In the genomic region with DNA sequence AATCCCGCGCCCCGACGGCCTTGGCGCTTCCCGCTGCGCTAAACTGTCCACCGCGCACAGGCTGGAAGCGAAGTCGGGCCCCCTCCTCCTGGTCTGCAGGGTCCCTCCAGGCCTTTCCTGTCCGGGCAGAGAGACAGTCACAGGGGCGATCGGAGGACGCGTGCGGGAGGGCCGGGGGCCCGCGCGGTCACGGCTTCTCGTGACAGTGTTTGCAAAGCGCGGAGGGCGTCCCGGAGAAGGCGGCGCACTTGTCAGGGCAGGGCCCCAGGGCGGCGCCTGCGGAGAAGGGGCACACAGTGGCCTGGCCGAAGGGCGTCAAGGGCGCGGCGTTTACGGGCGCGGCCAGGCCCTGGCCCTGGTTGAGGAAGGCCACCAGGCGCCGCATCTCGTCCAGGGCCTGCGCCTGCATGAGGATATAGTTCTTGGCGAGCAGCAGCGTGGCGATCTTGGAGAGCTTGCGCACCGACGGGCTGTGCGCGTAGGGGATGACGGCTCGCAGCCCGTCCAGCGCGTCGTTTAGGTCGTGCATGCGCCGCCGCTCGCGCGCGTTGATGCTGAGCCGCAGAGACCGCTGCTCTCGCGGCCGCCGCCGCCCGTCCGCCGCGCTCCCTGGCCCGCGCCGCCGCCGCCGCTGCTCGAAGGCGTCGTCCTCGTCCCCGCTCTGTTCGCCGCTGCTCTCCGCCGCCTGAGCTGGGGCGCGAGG, we compare ENCODE assay signal across 15 cellular contexts. TPM values are rescaled to one million over a fixed set of nuclear protein-coding genes. Genes with fewer than 3 reads are reported as not detected.
A peak's percentile ranks its signal among the peaks of the same experiment; 100 is the strongest.
DNase-seq lines count a peak whose midpoint lies in the region; TF ChIP-seq lines count a peak whose summit lies in the region.
"Had no signal": no experiment of that assay in that cellular context is flagged by ENCODE, and none has a peak within 500 bp of the region (broad histone marks: within the 10 kb centered on the region; RNA-seq: fewer than 3 reads in every experiment).

No MANE protein-coding gene starts in this region.

- H3K27ac Mint-ChIP-seq in MCF 10A (ENCODE audit: low read depth, unreplicated experiment), result no peak overlapping the region
- no peak overlapping the region for H3K27ac Mint-ChIP-seq in stimulated activated naive CD8-positive, alpha-beta T cell treated with anti-CD3 and anti-CD28 coated beads, Interleukin-15, Interleukin-2, amounts not matched to agents 100 ng/mL and 50 ng/mL, for 24 hours
- no peak overlapping the region for H3K27ac Mint-ChIP-seq in CD14-positive monocyte
- no peak overlapping the region for H3K27ac Mint-ChIP-seq in activated T-helper 2 cell treated with anti-CD3 and anti-CD28 coated beads, Interferon-gamma antibody, Interleukin-2, Interleukin-4, amounts not matched to agents 10 μg/mL and 5 μg/mL and 100 μg/mL, durations not matched to agents 14 hours and 24 hours and 36 hours

- H3K36me3 Mint-ChIP-seq in MCF 10A (ENCODE audit: insufficient read depth, unreplicated experiment), result no peaks in the 10 kb centered on the region
- no peaks in the 10 kb centered on the region for H3K36me3 Mint-ChIP-seq in stimulated activated naive CD8-positive, alpha-beta T cell treated with anti-CD3 and anti-CD28 coated beads, Interleukin-15, Interleukin-2, amounts not matched to agents 100 ng/mL and 50 ng/mL, for 24 hours (ENCODE audit: low read depth)
- H3K36me3 Mint-ChIP-seq in CD14-positive monocyte, result peaks cover 0 to 4% of the 10 kb centered on the region in 2 donors
- H3K36me3 Mint-ChIP-seq in activated T-helper 2 cell treated with anti-CD3 and anti-CD28 coated beads, Interferon-gamma antibody, Interleukin-2, Interleukin-4, amounts not matched to agents 10 μg/mL and 5 μg/mL and 100 μg/mL, durations not matched to agents 14 hours and 24 hours and 36 hours (ENCODE audit: low read depth), result peaks cover 2% of the 10 kb centered on the region

- H3K4me3 Mint-ChIP-seq in MCF 10A (ENCODE audit: unreplicated experiment) (no peak overlapping the region), CD14-positive monocyte (peak overlapping the region in 1 of 2 donors; percentile 68)
- peak overlapping the region; percentile 26 for H3K4me3 Mint-ChIP-seq in stimulated activated naive CD8-positive, alpha-beta T cell treated with anti-CD3 and anti-CD28 coated beads, Interleukin-15, Interleukin-2, amounts not matched to agents 100 ng/mL and 50 ng/mL, for 24 hours
- H3K4me3 Mint-ChIP-seq in activated T-helper 2 cell treated with anti-CD3 and anti-CD28 coated beads, Interferon-gamma antibody, Interleukin-2, Interleukin-4, amounts not matched to agents 10 μg/mL and 5 μg/mL and 100 μg/mL, durations not matched to agents 14 hours and 24 hours and 36 hours (ENCODE audit: low read depth), result no peak overlapping the region
- H3K4me3 Mint-ChIP-seq: activated T-cell treated with anti-CD3 and anti-CD28 coated beads, Interleukin-2, amount 50 U/mL, for 4 hours had no signal

- TF ChIP-seq CTCF in breast epithelium (IDR thresholded peaks at IDR 0.05) (no peak), MCF 10A (IDR thresholded peaks at IDR 0.05; ENCODE audit: unreplicated experiment) (no peak), CD14-positive monocyte (IDR thresholded peaks at IDR 0.05) (no peak)

- peak overlapping the region in 2 of 3 donors; percentile 26 to 55 for H3K4me3 ChIP-seq in breast epithelium

- POLR2A ChIA-PET in MCF 10A (lab: Yijun Ruan, JAX), result no interaction called here

- no peak for TF ChIP-seq POLR2A in breast epithelium (IDR thresholded peaks at IDR 0.05)

- CTCF ChIA-PET in MCF 10A (lab: Yijun Ruan, JAX), result interaction anchor here (0.6 to 1.2 kb wide), 3 partner anchors 34 to 446 kb away, joined by 3 to 5 read pairs (median 4); no protein-coding TSS in a partner anchor

- H3K4me1 Mint-ChIP-seq in MCF 10A (ENCODE audit: insufficient read depth, unreplicated experiment), result peaks cover 6% of the 10 kb centered on the region
- H3K4me1 Mint-ChIP-seq in stimulated activated naive CD8-positive, alpha-beta T cell treated with anti-CD3 and anti-CD28 coated beads, Interleukin-15, Interleukin-2, amounts not matched to agents 100 ng/mL and 50 ng/mL, for 24 hours (ENCODE audit: low read depth), result peaks cover 31% of the 10 kb centered on the region
- peaks cover 5% of the 10 kb centered on the region for H3K4me1 Mint-ChIP-seq in CD14-positive monocyte
- peaks cover 11% of the 10 kb centered on the region for H3K4me1 Mint-ChIP-seq in activated T-helper 2 cell treated with anti-CD3 and anti-CD28 coated beads, Interferon-gamma antibody, Interleukin-2, Interleukin-4, amounts not matched to agents 10 μg/mL and 5 μg/mL and 100 μg/mL, durations not matched to agents 14 hours and 24 hours and 36 hours (ENCODE audit: low read depth)

- no peaks in the 10 kb centered on the region for H3K36me3 ChIP-seq in breast epithelium
- H3K36me3 ChIP-seq: heart right ventricle had no signal

- H3K9me3 Mint-ChIP-seq in MCF 10A (ENCODE audit: unreplicated experiment) (no peaks in the 10 kb centered on the region), CD14-positive monocyte (peaks cover 0 to 28% (median 3%) of the 10 kb centered on the region in 7 donors)
- no peaks in the 10 kb centered on the region for H3K9me3 Mint-ChIP-seq in stimulated activated naive CD8-positive, alpha-beta T cell treated with anti-CD3 and anti-CD28 coated beads, Interleukin-15, Interleukin-2, amounts not matched to agents 100 ng/mL and 50 ng/mL, for 24 hours
- H3K9me3 Mint-ChIP-seq in activated T-helper 2 cell treated with anti-CD3 and anti-CD28 coated beads, Interferon-gamma antibody, Interleukin-2, Interleukin-4, amounts not matched to agents 10 μg/mL and 5 μg/mL and 100 μg/mL, durations not matched to agents 14 hours and 24 hours and 36 hours, result no peaks in the 10 kb centered on the region
- H3K9me3 Mint-ChIP-seq: activated T-cell treated with anti-CD3 and anti-CD28 coated beads, Interleukin-2, amount 50 U/mL, for 4 hours had no signal

- intact Hi-C loops in breast epithelium (cut with DNase I; ENCODE audit: low total_unique reads) (loop anchor here (5.0 kb wide), 1 partner anchor 114 kb away; no protein-coding TSS in a partner anchor), MCF 10A (cut with micrococcal nuclease) (no loop called here), CD14-positive monocyte (cut with micrococcal nuclease) (no loop called here)
- intact Hi-C loops in activated T-helper 2 cell treated with anti-CD3 and anti-CD28 coated beads, Interferon-gamma antibody, Interleukin-2, Interleukin-4, amounts not matched to agents 10 μg/mL and 5 μg/mL and 100 μg/mL, durations not matched to agents 14 hours and 24 hours and 36 hours (cut with micrococcal nuclease), result loop anchor here (5.0 to 10.0 kb wide), 2 partner anchors 134 to 531 kb away; a partner anchor contains a TSS

- H3K4me1 ChIP-seq in breast epithelium, result peaks cover 6 to 15% of the 10 kb centered on the region in 2 donors

- BruUV-seq in MCF 10A (replicated peaks; lab: Mats Ljungman, UMichigan), result no TSS peak

- no peak for DNase-seq in breast epithelium (ENCODE audit: low spot score in 2 of 2)
- DNase-seq in MCF 10A (ENCODE audit: unreplicated experiment), result no peak
- peak; percentile 35 for DNase-seq in RPMI7951 (ENCODE audit: low read depth)
- DNase-seq in fibroblast of peridontal ligament (ENCODE audit: extremely low read depth), result peak; percentile 5
- no peak for DNase-seq in 8988T
- DNase-seq in CD14-positive monocyte (ENCODE audit: low spot score), result no peak
- no peak for DNase-seq in activated T-helper 2 cell treated with anti-CD3 and anti-CD28 coated beads, Interferon-gamma antibody, Interleukin-2, Interleukin-4, amounts not matched to agents 10 μg/mL and 5 μg/mL and 100 μg/mL, durations not matched to agents 14 hours and 24 hours and 36 hours (ENCODE audit: low spot score)
- DNase-seq: activated T-cell treated with anti-CD3 and anti-CD28 coated beads, Interleukin-2, amount 50 U/mL, for 4 hours; NK-92 treated with Interleukin-12 subunit alpha and Interleukin-12 subunit beta, amount 100 ng/mL, for 24 hours; T1000 had no signal

- peaks cover 25 to 91% of the 10 kb centered on the region in 2 donors for H3K27me3 ChIP-seq in breast epithelium

- H3K27me3 Mint-ChIP-seq in MCF 10A (ENCODE audit: insufficient read depth, unreplicated experiment) (peaks cover 65% of the 10 kb centered on the region), CD14-positive monocyte (ENCODE audit: low read depth in 3 of 3) (peaks cover 77 to 95% (median 89%) of the 10 kb centered on the region in 3 donors)
- H3K27me3 Mint-ChIP-seq in stimulated activated naive CD8-positive, alpha-beta T cell treated with anti-CD3 and anti-CD28 coated beads, Interleukin-15, Interleukin-2, amounts not matched to agents 100 ng/mL and 50 ng/mL, for 24 hours, result peaks cover 58% of the 10 kb centered on the region
- peaks cover 60% of the 10 kb centered on the region for H3K27me3 Mint-ChIP-seq in activated T-helper 2 cell treated with anti-CD3 and anti-CD28 coated beads, Interferon-gamma antibody, Interleukin-2, Interleukin-4, amounts not matched to agents 10 μg/mL and 5 μg/mL and 100 μg/mL, durations not matched to agents 14 hours and 24 hours and 36 hours (ENCODE audit: low read depth)

- no peak overlapping the region for H3K27ac ChIP-seq in breast epithelium
- H3K27ac ChIP-seq: C4-2B, heart right ventricle had no signal

- no peaks in the 10 kb centered on the region for H3K9me3 ChIP-seq in breast epithelium
- H3K9me3 ChIP-seq: heart right ventricle had no signal

RNA-seq across cellular contexts. Expression of a gene that starts 0.8 kb away (rescaled TPM):
- total RNA-seq in breast epithelium (not detected), MCF 10A (2022) (not detected in 2 replicates)
- not detected in 2 replicates for total RNA-seq in RPMI7951 (2014; rRNA removed; shearing (Covaris generic))
- not detected for polyA plus RNA-seq in CD14-positive monocyte
- total RNA-seq in activated T-helper 2 cell treated with anti-CD3 and anti-CD28 coated beads, Interferon-gamma antibody, Interleukin-2, Interleukin-4, amounts not matched to agents 10 μg/mL and 5 μg/mL and 100 μg/mL, durations not matched to agents 14 hours and 24 hours and 36 hours, result not detected in 2 replicates
- total RNA-seq: activated T-cell treated with anti-CD3 and anti-CD28 coated beads, Interleukin-2, amount 50 U/mL, for 4 hours; chondrocyte; heart right ventricle; myocyte had no signal

RNA-seq across cellular contexts. Expression of a gene that starts 53.5 kb away (rescaled TPM):
- 1 to 10 TPM; 2.2 to 4.9 (median 2.7) TPM for total RNA-seq in breast epithelium
- 0.07 TPM in 1 of 2 replicates, not detected in the other for total RNA-seq in MCF 10A (2022)
- 4.8 and 6.3 TPM in 2 replicates for total RNA-seq in RPMI7951 (2014; rRNA removed; shearing (Covaris generic))
- polyA plus RNA-seq in CD14-positive monocyte, result under 1 TPM; 0.81 to 0.82 TPM
- 20.2 and 21.4 TPM in 2 replicates for total RNA-seq in activated T-helper 2 cell treated with anti-CD3 and anti-CD28 coated beads, Interferon-gamma antibody, Interleukin-2, Interleukin-4, amounts not matched to agents 10 μg/mL and 5 μg/mL and 100 μg/mL, durations not matched to agents 14 hours and 24 hours and 36 hours
- total RNA-seq: myocyte had no signal

Comparison
In these comparisons a context has a peak if more than half of its experiments do, and no peak if none do; other contexts are left out.
1. intact Hi-C loops: an anchor here in breast epithelium (5.0 kb wide) and activated T-helper 2 cell treated with anti-CD3 and anti-CD28 coated beads, Interferon-gamma antibody, Interleukin-2, Interleukin-4, amounts not matched to agents 10 μg/mL and 5 μg/mL and 100 μg/mL, durations not matched to agents 14 hours and 24 hours and 36 hours (5.0 to 10.0 kb wide); none called in MCF 10A and CD14-positive monocyte.
2. DNase-seq: peak in RPMI7951 (single experiment) and fibroblast of peridontal ligament (single experiment); none in breast epithelium (0 of 2), MCF 10A (single experiment), 8988T (single experiment), CD14-positive monocyte (single experiment) and activated T-helper 2 cell treated with anti-CD3 and anti-CD28 coated beads, Interferon-gamma antibody, Interleukin-2, Interleukin-4, amounts not matched to agents 10 μg/mL and 5 μg/mL and 100 μg/mL, durations not matched to agents 14 hours and 24 hours and 36 hours (single experiment).